Comparison of ENCODE assay signal across 8 cellular contexts in the genomic region with DNA sequence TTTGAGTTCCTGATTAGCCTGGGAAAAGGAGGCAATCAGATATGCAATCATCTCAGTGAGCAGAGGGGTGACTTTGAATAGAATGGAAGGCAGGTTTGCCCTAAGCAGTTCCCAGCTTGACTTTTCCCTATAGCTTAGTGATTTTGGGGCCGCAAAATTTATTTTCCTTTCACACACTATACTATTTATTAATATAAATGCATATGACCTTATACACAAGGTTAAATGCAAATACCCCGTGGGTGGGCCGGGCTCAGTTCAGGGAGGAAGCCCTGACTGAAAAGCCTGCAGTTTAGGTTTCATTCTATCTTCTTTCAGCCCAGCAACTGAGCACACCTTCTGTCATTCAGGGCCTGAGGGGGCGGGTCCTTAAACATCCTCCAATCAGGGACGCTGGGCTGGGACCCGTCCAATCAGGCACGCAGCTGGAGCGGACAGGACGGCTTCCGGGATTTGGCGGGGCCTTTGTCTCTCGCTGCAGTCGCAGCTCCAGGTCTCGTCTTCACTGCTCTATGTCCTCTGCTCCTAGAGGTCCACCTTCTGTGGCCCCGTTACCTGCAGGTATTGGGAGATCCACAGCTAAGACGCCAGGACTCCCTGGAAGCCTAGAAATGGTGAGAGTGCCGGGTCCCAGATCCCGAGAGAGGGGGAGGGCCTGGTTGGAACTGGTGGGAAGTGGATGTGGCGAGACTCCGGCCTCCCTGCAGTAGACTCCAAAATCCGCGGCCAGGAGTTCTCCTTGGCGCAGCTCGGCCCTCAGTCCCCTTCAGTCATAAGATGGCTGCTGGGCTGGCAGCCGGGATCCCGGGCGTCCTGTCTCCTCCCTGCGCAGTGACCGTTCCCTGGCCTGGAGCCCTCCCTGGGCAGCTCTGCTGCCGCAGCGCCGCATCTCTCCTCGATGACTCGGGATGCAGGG. TPM values are rescaled to one million over a fixed set of nuclear protein-coding genes. Genes with fewer than 3 reads are reported as not detected.
DNase-seq lines count a peak whose midpoint lies in the region; ATAC-seq and TF ChIP-seq lines count a peak whose summit lies in the region.

Gene ZNF273, plus strand, starts transcription at position 468 of the 916 bp plus-strand sequence. Its CDS starts 45 bp downstream, at position 513.

- H3K36me3 ChIP-seq in kidney epithelial cell (ENCODE audit: control insufficient read depth, insufficient read depth, low read length): no peaks in the 10 kb centered on the region

- no peaks in the 10 kb centered on the region for H3K27me3 ChIP-seq in kidney epithelial cell (ENCODE audit: control insufficient read depth, insufficient read depth, low read length)

- ATAC-seq in GM19043 (IDR thresholded peaks at IDR 0.05; ENCODE audit: low read depth, unreplicated experiment): peak; percentile 99
- peak; percentile 99 for ATAC-seq in HG03354 (IDR thresholded peaks at IDR 0.05; ENCODE audit: poor library complexity, severe bottlenecking, unreplicated experiment)
- ATAC-seq in activated CD4-positive, CD25-positive, alpha-beta regulatory T cell treated with anti-CD3 and anti-CD28 coated beads, Interleukin-2, amount 50 U/mL, for 24 hours: peak; percentile 99 to 100

- no peak for TF ChIP-seq CTCF in AG10803 (conservative IDR thresholded peaks at IDR 0.05; ENCODE audit: low read length)
- TF ChIP-seq CTCF in kidney epithelial cell (IDR thresholded peaks at IDR 0.05; ENCODE audit: insufficient read depth, low read length, poor library complexity, severe bottlenecking): no peak

- H3K4me3 ChIP-seq in AG10803 (ENCODE audit: low read length) (peak within 1 kb of the TSS; percentile 89), kidney epithelial cell (ENCODE audit: low read depth, low read length) (peak within 1 kb of the TSS; percentile 84)

- peak; percentile 82 for DNase-seq in AG10803 (ENCODE audit: low read depth)
- DNase-seq in NCI-H446 (lab: John Stamatoyannopoulos, UW): peak; percentile 24 to 80
- DNase-seq in cerebellum (ENCODE audit: low spot score): peak; percentile 91
- DNase-seq in kidney epithelial cell (ENCODE audit: low read depth): peak; percentile 66
- peak; percentile 85 to 90 for DNase-seq in stimulated activated CD4-positive, alpha-beta T cell treated with anti-CD3 and anti-CD28 coated beads, Interleukin-15, amount 100 ng/mL, for 48 hours (ENCODE audit: low read depth in 2 of 2)

RNA-seq across cellular contexts. Expression of gene ZNF273, which starts in this region (rescaled TPM):
- total RNA-seq in cerebellum (27.0 TPM), kidney epithelial cell (3.8 and 5.3 TPM in 2 replicates)

Comparison
In these comparisons a context has a peak if more than half of its experiments do, and no peak if none do; other contexts are left out.
1. Peak in every context shown above with its lines: DNase-seq, ATAC-seq and H3K4me3 ChIP-seq.